1 cellular context compared by ENCODE assay signal in the genomic region with DNA sequence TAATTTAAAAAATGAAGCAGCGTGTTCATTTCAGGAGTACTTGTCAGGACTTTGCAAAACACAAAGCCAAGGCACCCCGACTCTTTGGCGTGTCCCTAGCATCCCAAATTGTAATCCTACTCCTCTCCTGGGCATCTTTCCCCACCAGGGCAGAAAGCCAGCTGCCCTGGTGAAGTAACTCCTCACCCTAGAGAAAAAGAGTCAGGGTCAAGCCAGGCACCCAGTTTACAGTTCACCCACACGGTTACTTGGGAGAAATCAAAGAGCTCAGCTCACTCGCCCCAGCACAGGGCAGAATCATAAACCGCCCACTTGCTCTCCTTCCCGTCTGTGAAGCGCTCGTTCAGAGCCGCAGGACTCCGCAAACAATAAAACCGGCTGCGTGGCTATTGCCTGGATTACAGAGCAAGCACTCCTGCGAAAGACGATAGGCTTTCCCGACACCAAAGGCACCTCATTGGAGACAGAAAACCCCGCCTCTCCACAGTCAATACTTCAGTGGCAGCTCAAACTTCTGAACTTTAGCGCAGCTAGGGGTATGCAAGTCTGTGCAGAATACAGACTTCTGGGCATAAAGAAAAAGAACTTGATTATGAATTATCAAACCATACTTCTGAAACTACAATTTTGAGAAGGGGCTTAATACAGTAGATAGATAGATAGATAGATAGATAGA.
A peak's percentile ranks its signal among the peaks of the same experiment; 100 is the strongest.
TF ChIP-seq lines count a peak whose summit lies in the region.

No MANE protein-coding gene starts in this region.

TF ChIP-seq in HEK293, 187 proteins besides CTCF, POLR2A, EP300 and RAD21 (continued from another document):
- TF ChIP-seq, protein P1, sequence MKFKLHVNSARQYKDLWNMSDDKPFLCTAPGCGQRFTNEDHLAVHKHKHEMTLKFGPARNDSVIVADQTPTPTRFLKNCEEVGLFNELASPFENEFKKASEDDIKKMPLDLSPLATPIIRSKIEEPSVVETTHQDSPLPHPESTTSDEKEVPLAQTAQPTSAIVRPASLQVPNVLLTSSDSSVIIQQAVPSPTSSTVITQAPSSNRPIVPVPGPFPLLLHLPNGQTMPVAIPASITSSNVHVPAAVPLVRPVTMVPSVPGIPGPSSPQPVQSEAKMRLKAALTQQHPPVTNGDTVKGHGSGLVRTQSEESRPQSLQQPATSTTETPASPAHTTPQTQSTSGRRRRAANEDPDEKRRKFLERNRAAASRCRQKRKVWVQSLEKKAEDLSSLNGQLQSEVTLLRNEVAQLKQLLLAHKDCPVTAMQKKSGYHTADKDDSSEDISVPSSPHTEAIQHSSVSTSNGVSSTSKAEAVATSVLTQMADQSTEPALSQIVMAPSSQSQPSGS (tag by site-specific recombination; IDR thresholded peaks at IDR 0.05; ENCODE audit: low read depth) = no peak
- TF ChIP-seq ZNF561 (tag by site-specific recombination; IDR thresholded peaks at IDR 0.05; ENCODE audit: borderline replicate concordance) (no peak), BCL11B (tag by site-specific recombination; IDR thresholded peaks at IDR 0.05; ENCODE audit: low read depth) (no peak), ZNF621 (tag by site-specific recombination; IDR thresholded peaks at IDR 0.05) (no peak), GLIS2 (tag by site-specific recombination; IDR thresholded peaks at IDR 0.05) (no peak), KLF9 (tag by site-specific recombination; IDR thresholded peaks at IDR 0.05; ENCODE audit: low read depth) (no peak), ZFHX2 (tag by site-specific recombination; conservative IDR thresholded peaks at IDR 0.05) (peak; percentile 96), ZFP69B (tag by site-specific recombination; IDR thresholded peaks at IDR 0.05) (no peak), ZNF335 (tag by site-specific recombination; conservative IDR thresholded peaks at IDR 0.05) (0 out of 2 replicates have a peak, but pooled peaks have one; percentile 16), ZNF266 (tag by site-specific recombination; IDR thresholded peaks at IDR 0.05; ENCODE audit: low read depth) (no peak), ZBTB17 (tag by site-specific recombination; IDR thresholded peaks at IDR 0.05) (peak; percentile 99), ZNF366 (tag by site-specific recombination; conservative IDR thresholded peaks at IDR 0.05) (peak; percentile 49; the same call in 1 of the 2 replicates), ZNF596 (tag by site-specific recombination; IDR thresholded peaks at IDR 0.05) (peak; percentile 53), ZNF404 (tag by site-specific recombination; IDR thresholded peaks at IDR 0.05) (no peak), KLF10 (tag by site-specific recombination; IDR thresholded peaks at IDR 0.05) (peak; percentile 87), ZNF169 (tag by site-specific recombination; IDR thresholded peaks at IDR 0.05) (no peak), ZNF629 (tag by site-specific recombination; IDR thresholded peaks at IDR 0.05) (peak; percentile 57), ZNF292 (tag by site-specific recombination; IDR thresholded peaks at IDR 0.05; ENCODE audit: borderline replicate concordance, low read depth) (no peak), ZSCAN30 (tag by site-specific recombination; IDR thresholded peaks at IDR 0.05) (peak; percentile 43; the same call in 1 of the 2 replicates), ZNF660 (tag by site-specific recombination; IDR thresholded peaks at IDR 0.05) (peak; percentile 16; the same call in 1 of the 2 replicates), TCF7L2 (IDR thresholded peaks at IDR 0.05; ENCODE audit: borderline replicate concordance, low read depth, low read length) (no peak; the same call in 1 of the 2 replicates), ZFP37 (tag by site-specific recombination; IDR thresholded peaks at IDR 0.05) (0 out of 2 replicates have a peak, but pooled peaks have one; percentile 16), TRIM28 (IDR thresholded peaks at IDR 0.05; ENCODE audit: borderline replicate concordance, low read length) (peak; percentile 73), ZNF2 (tag by site-specific recombination; IDR thresholded peaks at IDR 0.05) (0 out of 2 replicates have a peak, but pooled peaks have one; percentile 14), ZBTB21 (tag by site-specific recombination; IDR thresholded peaks at IDR 0.05) (no peak), SP7 (tag by site-specific recombination; IDR thresholded peaks at IDR 0.05) (peak; percentile 61; the same call in 1 of the 2 replicates), ZNF560 (tag by site-specific recombination; IDR thresholded peaks at IDR 0.05; ENCODE audit: borderline replicate concordance) (no peak)
- TF ChIP-seq, protein P2, sequence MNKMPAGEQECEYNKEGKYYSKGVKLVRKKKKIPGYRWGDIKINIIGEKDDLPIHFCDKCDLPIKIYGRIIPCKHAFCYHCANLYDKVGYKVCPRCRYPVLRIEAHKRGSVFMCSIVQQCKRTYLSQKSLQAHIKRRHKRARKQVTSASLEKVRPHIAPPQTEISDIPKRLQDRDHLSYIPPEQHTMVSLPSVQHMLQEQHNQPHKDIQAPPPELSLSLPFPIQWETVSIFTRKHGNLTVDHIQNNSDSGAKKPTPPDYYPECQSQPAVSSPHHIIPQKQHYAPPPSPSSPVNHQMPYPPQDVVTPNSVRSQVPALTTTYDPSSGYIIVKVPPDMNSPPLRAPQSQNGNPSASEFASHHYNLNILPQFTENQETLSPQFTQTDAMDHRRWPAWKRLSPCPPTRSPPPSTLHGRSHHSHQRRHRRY (tag by site-specific recombination; IDR thresholded peaks at IDR 0.05) = no peak
- TF ChIP-seq, protein P3, sequence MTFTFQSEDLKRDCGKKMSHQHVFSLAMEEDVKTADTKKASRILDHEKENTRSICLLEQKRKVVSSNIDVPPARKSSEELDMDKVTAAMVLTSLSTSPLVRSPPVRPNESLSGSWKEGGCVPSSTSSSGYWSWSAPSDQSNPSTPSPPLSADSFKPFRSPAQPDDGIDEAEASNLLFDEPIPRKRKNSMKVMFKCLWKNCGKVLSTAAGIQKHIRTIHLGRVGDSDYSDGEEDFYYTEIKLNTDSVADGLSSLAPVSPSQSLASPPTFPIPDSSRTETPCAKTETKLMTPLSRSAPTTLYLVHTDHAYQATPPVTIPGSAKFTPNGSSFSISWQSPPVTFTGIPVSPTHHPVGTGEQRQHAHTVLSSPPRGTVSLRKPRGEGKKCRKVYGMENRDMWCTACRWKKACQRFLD (tag by site-specific recombination; IDR thresholded peaks at IDR 0.05) = no peak
- TF ChIP-seq, protein P4, sequence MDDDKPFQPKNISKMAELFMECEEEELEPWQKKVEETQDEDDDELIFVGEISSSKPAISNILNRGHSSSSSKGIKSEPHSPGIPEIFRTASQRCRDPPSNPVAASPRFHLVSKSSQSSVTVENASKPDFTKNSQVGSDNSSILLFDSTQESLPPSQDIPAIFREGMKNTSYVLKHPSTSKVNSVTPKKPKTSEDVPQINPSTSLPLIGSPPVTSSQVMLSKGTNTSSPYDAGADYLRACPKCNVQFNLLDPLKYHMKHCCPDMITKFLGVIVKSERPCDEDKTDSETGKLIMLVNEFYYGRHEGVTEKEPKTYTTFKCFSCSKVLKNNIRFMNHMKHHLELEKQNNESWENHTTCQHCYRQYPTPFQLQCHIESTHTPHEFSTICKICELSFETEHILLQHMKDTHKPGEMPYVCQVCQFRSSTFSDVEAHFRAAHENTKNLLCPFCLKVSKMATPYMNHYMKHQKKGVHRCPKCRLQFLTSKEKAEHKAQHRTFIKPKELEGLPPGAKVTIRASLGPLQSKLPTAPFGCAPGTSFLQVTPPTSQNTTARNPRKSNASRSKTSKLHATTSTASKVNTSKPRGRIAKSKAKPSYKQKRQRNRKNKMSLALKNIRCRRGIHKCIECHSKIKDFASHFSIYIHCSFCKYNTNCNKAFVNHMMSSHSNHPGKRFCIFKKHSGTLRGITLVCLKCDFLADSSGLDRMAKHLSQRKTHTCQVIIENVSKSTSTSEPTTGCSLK (tag by site-specific recombination; IDR thresholded peaks at IDR 0.05) = no peak
- TF ChIP-seq, protein P5, sequence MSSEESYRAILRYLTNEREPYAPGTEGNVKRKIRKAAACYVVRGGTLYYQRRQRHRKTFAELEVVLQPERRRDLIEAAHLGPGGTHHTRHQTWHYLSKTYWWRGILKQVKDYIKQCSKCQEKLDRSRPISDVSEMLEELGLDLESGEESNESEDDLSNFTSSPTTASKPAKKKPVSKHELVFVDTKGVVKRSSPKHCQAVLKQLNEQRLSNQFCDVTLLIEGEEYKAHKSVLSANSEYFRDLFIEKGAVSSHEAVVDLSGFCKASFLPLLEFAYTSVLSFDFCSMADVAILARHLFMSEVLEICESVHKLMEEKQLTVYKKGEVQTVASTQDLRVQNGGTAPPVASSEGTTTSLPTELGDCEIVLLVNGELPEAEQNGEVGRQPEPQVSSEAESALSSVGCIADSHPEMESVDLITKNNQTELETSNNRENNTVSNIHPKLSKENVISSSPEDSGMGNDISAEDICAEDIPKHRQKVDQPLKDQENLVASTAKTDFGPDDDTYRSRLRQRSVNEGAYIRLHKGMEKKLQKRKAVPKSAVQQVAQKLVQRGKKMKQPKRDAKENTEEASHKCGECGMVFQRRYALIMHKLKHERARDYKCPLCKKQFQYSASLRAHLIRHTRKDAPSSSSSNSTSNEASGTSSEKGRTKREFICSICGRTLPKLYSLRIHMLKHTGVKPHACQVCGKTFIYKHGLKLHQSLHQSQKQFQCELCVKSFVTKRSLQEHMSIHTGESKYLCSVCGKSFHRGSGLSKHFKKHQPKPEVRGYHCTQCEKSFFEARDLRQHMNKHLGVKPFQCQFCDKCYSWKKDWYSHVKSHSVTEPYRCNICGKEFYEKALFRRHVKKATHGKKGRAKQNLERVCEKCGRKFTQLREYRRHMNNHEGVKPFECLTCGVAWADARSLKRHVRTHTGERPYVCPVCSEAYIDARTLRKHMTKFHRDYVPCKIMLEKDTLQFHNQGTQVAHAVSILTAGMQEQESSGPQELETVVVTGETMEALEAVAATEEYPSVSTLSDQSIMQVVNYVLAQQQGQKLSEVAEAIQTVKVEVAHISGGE (tag by site-specific recombination; conservative IDR thresholded peaks at IDR 0.05; ENCODE audit: low read depth) = no peak
- TF ChIP-seq, protein P6, sequence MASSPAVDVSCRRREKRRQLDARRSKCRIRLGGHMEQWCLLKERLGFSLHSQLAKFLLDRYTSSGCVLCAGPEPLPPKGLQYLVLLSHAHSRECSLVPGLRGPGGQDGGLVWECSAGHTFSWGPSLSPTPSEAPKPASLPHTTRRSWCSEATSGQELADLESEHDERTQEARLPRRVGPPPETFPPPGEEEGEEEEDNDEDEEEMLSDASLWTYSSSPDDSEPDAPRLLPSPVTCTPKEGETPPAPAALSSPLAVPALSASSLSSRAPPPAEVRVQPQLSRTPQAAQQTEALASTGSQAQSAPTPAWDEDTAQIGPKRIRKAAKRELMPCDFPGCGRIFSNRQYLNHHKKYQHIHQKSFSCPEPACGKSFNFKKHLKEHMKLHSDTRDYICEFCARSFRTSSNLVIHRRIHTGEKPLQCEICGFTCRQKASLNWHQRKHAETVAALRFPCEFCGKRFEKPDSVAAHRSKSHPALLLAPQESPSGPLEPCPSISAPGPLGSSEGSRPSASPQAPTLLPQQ (tag by site-specific recombination; IDR thresholded peaks at IDR 0.05) = 0 out of 2 replicates have a peak, but pooled peaks have one; percentile 8
- TF ChIP-seq, protein P7, sequence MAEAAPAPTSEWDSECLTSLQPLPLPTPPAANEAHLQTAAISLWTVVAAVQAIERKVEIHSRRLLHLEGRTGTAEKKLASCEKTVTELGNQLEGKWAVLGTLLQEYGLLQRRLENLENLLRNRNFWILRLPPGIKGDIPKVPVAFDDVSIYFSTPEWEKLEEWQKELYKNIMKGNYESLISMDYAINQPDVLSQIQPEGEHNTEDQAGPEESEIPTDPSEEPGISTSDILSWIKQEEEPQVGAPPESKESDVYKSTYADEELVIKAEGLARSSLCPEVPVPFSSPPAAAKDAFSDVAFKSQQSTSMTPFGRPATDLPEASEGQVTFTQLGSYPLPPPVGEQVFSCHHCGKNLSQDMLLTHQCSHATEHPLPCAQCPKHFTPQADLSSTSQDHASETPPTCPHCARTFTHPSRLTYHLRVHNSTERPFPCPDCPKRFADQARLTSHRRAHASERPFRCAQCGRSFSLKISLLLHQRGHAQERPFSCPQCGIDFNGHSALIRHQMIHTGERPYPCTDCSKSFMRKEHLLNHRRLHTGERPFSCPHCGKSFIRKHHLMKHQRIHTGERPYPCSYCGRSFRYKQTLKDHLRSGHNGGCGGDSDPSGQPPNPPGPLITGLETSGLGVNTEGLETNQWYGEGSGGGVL (tag by site-specific recombination; IDR thresholded peaks at IDR 0.05) = no peak
- TF ChIP-seq, protein P8, sequence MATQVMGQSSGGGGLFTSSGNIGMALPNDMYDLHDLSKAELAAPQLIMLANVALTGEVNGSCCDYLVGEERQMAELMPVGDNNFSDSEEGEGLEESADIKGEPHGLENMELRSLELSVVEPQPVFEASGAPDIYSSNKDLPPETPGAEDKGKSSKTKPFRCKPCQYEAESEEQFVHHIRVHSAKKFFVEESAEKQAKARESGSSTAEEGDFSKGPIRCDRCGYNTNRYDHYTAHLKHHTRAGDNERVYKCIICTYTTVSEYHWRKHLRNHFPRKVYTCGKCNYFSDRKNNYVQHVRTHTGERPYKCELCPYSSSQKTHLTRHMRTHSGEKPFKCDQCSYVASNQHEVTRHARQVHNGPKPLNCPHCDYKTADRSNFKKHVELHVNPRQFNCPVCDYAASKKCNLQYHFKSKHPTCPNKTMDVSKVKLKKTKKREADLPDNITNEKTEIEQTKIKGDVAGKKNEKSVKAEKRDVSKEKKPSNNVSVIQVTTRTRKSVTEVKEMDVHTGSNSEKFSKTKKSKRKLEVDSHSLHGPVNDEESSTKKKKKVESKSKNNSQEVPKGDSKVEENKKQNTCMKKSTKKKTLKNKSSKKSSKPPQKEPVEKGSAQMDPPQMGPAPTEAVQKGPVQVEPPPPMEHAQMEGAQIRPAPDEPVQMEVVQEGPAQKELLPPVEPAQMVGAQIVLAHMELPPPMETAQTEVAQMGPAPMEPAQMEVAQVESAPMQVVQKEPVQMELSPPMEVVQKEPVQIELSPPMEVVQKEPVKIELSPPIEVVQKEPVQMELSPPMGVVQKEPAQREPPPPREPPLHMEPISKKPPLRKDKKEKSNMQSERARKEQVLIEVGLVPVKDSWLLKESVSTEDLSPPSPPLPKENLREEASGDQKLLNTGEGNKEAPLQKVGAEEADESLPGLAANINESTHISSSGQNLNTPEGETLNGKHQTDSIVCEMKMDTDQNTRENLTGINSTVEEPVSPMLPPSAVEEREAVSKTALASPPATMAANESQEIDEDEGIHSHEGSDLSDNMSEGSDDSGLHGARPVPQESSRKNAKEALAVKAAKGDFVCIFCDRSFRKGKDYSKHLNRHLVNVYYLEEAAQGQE (tag by site-specific recombination; IDR thresholded peaks at IDR 0.05) = no peak
